19 cellular contexts compared by ENCODE assay signal in the genomic region with DNA sequence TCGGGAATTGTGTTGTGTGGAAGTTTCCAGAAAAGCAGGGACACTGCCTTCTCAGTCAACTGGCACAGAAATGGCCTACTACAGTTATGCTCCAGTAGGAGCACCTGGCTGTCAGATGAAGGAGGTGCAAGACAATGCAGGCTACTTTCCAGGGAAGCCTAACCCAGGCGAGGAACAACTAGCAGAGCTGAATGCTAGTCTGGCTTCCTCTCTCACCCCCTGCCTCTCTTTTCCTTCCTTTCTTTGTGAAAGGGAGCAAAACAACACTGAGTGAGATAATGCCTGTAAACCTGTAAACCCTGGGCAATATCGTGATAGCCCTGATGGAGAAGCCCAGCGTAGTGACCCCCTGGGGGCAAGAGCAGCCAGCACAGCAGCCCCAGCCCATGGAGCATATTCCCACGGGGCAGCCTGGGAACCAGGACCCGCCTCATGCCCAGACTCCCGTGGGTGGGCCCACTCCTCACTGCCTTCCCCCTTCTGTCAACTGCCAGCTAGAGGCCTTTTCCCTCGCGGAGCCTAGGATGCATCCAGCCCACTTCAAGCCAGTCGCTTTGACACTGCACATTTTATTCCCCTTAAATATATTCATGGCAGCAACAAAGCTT.
DNase-seq lines count a peak whose midpoint lies in the region; ATAC-seq and TF ChIP-seq lines count a peak whose summit lies in the region.
"Had no signal": no experiment of that assay in that cellular context is flagged by ENCODE, and none has a peak within 500 bp of the region (broad histone marks: within the 10 kb centered on the region; RNA-seq: fewer than 3 reads in every experiment).

No MANE protein-coding gene starts in this region.

- H3K18ac ChIP-seq in trophoblast cell (ENCODE audit: low read length): no peak overlapping the region

- no peaks in the 10 kb centered on the region for H4K20me1 ChIP-seq in BLaER1 treated with 17β-estradiol and CSF1 and Interleukin-3, amounts not matched to agents 10 nM and 100 nM

- H2AK5ac ChIP-seq in trophoblast cell (ENCODE audit: low read length): no peak overlapping the region

- no peak overlapping the region for H3K4me3 ChIP-seq in BLaER1 treated with 17β-estradiol and CSF1 and Interleukin-3, amounts not matched to agents 10 nM and 100 nM
- no peak overlapping the region for H3K4me3 ChIP-seq in iPS DF 6.9 (ENCODE audit: low read length)
- H3K4me3 ChIP-seq in neuron (ENCODE audit: low read length): no peak overlapping the region
- H3K4me3 ChIP-seq in trophoblast cell (ENCODE audit: low read depth, low read length): no peak overlapping the region
- H3K4me3 ChIP-seq in upper lobe of left lung: no peak overlapping the region
- H3K4me3 ChIP-seq: A549, GM12878, Peyer's patch had no signal

- H3K9ac ChIP-seq in BLaER1 treated with 17β-estradiol and CSF1 and Interleukin-3, amounts not matched to agents 10 nM and 100 nM: no peak overlapping the region
- H3K9ac ChIP-seq in trophoblast cell (ENCODE audit: low read length): no peak overlapping the region

- no peak for TF ChIP-seq CTCF in WTC11 (IDR thresholded peaks at IDR 0.05)
- no peak for TF ChIP-seq CTCF in upper lobe of left lung (IDR thresholded peaks at IDR 0.05)

- no peak overlapping the region for H3K23ac ChIP-seq in trophoblast cell (ENCODE audit: low read length)

- H3K14ac ChIP-seq in trophoblast cell (ENCODE audit: low read length): no peak overlapping the region

- peaks cover 37% of the 10 kb centered on the region for H3K4me1 Mint-ChIP-seq in WTC11

- H2BK12ac ChIP-seq in trophoblast cell (ENCODE audit: low read length): no peak overlapping the region

- no CpG with 5 or more reads among the region's 10 CpGs for WGBS in iPS DF 6.9 (ENCODE audit: insufficient coverage, insufficient read length)
- no CpG with 5 or more reads among the region's 10 CpGs for WGBS in trophoblast cell (ENCODE audit: extremely low coverage, insufficient coverage, insufficient read length)
- WGBS in upper lobe of left lung, 2 donors: 65 to 72% methylated on average over 9 to 10 of the region's 10 CpGs

- TF ChIP-seq EP300 in upper lobe of left lung (IDR thresholded peaks at IDR 0.05): no peak

- no peaks in the 10 kb centered on the region for H3K79me1 ChIP-seq in trophoblast cell (ENCODE audit: low read length)

- TF ChIP-seq POLR2A in upper lobe of left lung (IDR thresholded peaks at IDR 0.05): no peak

- no peaks in the 10 kb centered on the region; the same call in 1 of the 2 replicates for H3K27me3 Mint-ChIP-seq in WTC11 (ENCODE audit: low read depth)

- H3K36me3 Mint-ChIP-seq in WTC11: peaks cover 2% of the 10 kb centered on the region; the same call in 1 of the 2 replicates
- H3K36me3 Mint-ChIP-seq: CD4-positive, CD25-positive, alpha-beta regulatory T cell had no signal

- no peak overlapping the region for H3K4ac ChIP-seq in trophoblast cell (ENCODE audit: low read depth, low read length)

- no peak for DNase-seq in WTC11 (ENCODE audit: low spot score)
- DNase-seq in iPS DF 6.9 (ENCODE audit: low read depth, low spot score): peak; percentile 13
- DNase-seq in trophoblast cell: no peak
- DNase-seq in amygdala (lab: John Stamatoyannopoulos, UW): no peak
- DNase-seq in upper lobe of left lung: no peak
- DNase-seq: Calu3, HCEC 1CT, Kasumi-1, NCI-H1105 treated with DMSO at 0.1 percent for 48 hours, NCI-H1930, NCI-H510A treated with DMSO at 0.1 percent for 48 hours, Peyer's patch, Right ventricle myocardium superior had no signal

- H2BK5ac ChIP-seq in trophoblast cell (ENCODE audit: low read depth, low read length, poor library complexity): no peak overlapping the region

- no peak overlapping the region for H4K12ac ChIP-seq in trophoblast cell (ENCODE audit: low read depth, low read length)

- CTCF ChIA-PET in WTC11 (lab: Charles Lee): interaction anchor here (1.0 to 2.9 kb wide), 4 partner anchors 9 to 33 kb away, joined by 3 to 13 read pairs (median 6); no protein-coding TSS in a partner anchor

- H2BK120ac ChIP-seq in trophoblast cell (ENCODE audit: insufficient read depth, low read length, poor library complexity): no peak overlapping the region

- H3K79me2 ChIP-seq in trophoblast cell (ENCODE audit: control insufficient read depth, insufficient read depth, low read length, poor library complexity): no peaks in the 10 kb centered on the region

- peak; percentile 83 for ATAC-seq in WTC11
- no peak for ATAC-seq in HG03095 (IDR thresholded peaks at IDR 0.05; ENCODE audit: unreplicated experiment)
- ATAC-seq in upper lobe of left lung (ENCODE audit: low FRiP score in 2 of 2): no peak
- ATAC-seq: A549, GM12878 had no signal

- H3K9me3 ChIP-seq in BLaER1 treated with 17β-estradiol and CSF1 and Interleukin-3, amounts not matched to agents 10 nM and 100 nM (replicated peaks in 1 of 11): peaks cover 1 to 5% (median 3%) of the 10 kb centered on the region in 11 experiments; a peak in 18 of 22 replicates
- H3K9me3 ChIP-seq in iPS DF 6.9 (ENCODE audit: control insufficient read depth, insufficient read depth, low read length) (no peaks in the 10 kb centered on the region), neuron (ENCODE audit: low read length) (no peaks in the 10 kb centered on the region), trophoblast cell (ENCODE audit: insufficient read depth, low read depth, low read length) (peaks cover 6% of the 10 kb centered on the region), upper lobe of left lung (no peaks in the 10 kb centered on the region)
- H3K9me3 ChIP-seq: Peyer's patch had no signal

- H3K4me2 ChIP-seq in BLaER1 treated with 17β-estradiol and CSF1 and Interleukin-3, amounts not matched to agents 10 nM and 100 nM: peak overlapping the region in 6 of 11 experiments; percentile 7 to 73 (median 26); a peak in 7 of 22 replicates
- H3K4me2 ChIP-seq in trophoblast cell (ENCODE audit: low read length): no peak overlapping the region
- H3K4me2 ChIP-seq: A549 had no signal

- POLR2A ChIA-PET in WTC11 (lab: Charles Lee): no interaction called here

- peaks cover 14 to 50% (median 40%) of the 10 kb centered on the region in 10 experiments for H3K4me1 ChIP-seq in BLaER1 treated with 17β-estradiol and CSF1 and Interleukin-3, amounts not matched to agents 10 nM and 100 nM
- peaks cover 4% of the 10 kb centered on the region; the same call in 1 of the 2 replicates for H3K4me1 ChIP-seq in iPS DF 6.9 (ENCODE audit: control insufficient read depth, insufficient read depth, low read length)
- peaks cover 37% of the 10 kb centered on the region for H3K4me1 ChIP-seq in neuron (ENCODE audit: insufficient read depth, low read length)
- no peaks in the 10 kb centered on the region for H3K4me1 ChIP-seq in trophoblast cell (ENCODE audit: control insufficient read depth in 1 of 2, insufficient read depth in 2 of 2, low read length in 2 of 2)
- peaks cover 0 to 5% (median 0%) of the 10 kb centered on the region in 4 donors for H3K4me1 ChIP-seq in upper lobe of left lung
- H3K4me1 ChIP-seq: A549, Peyer's patch had no signal

- peaks cover 0 to 14% (median 0%) of the 10 kb centered on the region in 11 experiments; a peak in 1 of 22 replicates for H3K27me3 ChIP-seq in BLaER1 treated with 17β-estradiol and CSF1 and Interleukin-3, amounts not matched to agents 10 nM and 100 nM
- H3K27me3 ChIP-seq in iPS DF 6.9 (ENCODE audit: control insufficient read depth, insufficient read depth, low read length) (no peaks in the 10 kb centered on the region), neuron (ENCODE audit: insufficient read depth, low read length) (no peaks in the 10 kb centered on the region), trophoblast cell (ENCODE audit: insufficient read depth, low read length) (no peaks in the 10 kb centered on the region), upper lobe of left lung (no peaks in the 10 kb centered on the region)
- H3K27me3 ChIP-seq: Peyer's patch had no signal

- H4K8ac ChIP-seq in trophoblast cell (ENCODE audit: low read depth, low read length): no peak overlapping the region

- peak overlapping the region; percentile 68 for H2AFZ ChIP-seq in neuron (ENCODE audit: low read depth, low read length)
- no peak overlapping the region for H2AFZ ChIP-seq in trophoblast cell (ENCODE audit: insufficient read depth, low read length, poor library complexity)

- no peak overlapping the region for H3K27ac ChIP-seq in BLaER1 treated with 17β-estradiol and CSF1 and Interleukin-3, amounts not matched to agents 10 nM and 100 nM
- H3K27ac ChIP-seq in iPS DF 6.9 (ENCODE audit: low read length) (no peak overlapping the region), trophoblast cell (ENCODE audit: low read depth, low read length) (no peak overlapping the region), upper lobe of left lung (no peak overlapping the region)
- H3K27ac ChIP-seq: A549, Peyer's patch had no signal

- peak overlapping the region; percentile 64 for H3K27ac Mint-ChIP-seq in WTC11

- no peak overlapping the region for H4K91ac ChIP-seq in trophoblast cell (ENCODE audit: low read depth, low read length)

- H3K36me3 ChIP-seq in BLaER1 treated with 17β-estradiol and CSF1 and Interleukin-3, amounts not matched to agents 10 nM and 100 nM: no peaks in the 10 kb centered on the region
- H3K36me3 ChIP-seq in iPS DF 6.9 (ENCODE audit: control insufficient read depth, insufficient read depth, low read length) (no peaks in the 10 kb centered on the region), neuron (ENCODE audit: insufficient read depth, low read length) (no peaks in the 10 kb centered on the region), trophoblast cell (ENCODE audit: control insufficient read depth in 1 of 2, insufficient read depth in 2 of 2, low read length in 2 of 2) (no peaks in the 10 kb centered on the region), upper lobe of left lung (no peaks in the 10 kb centered on the region)
- H3K36me3 ChIP-seq: Peyer's patch had no signal

- H3K4me3 Mint-ChIP-seq in WTC11: no peak overlapping the region

- H3K9me3 Mint-ChIP-seq in WTC11: peaks cover 6% of the 10 kb centered on the region

TF ChIP-seq in WTC11, 78 proteins besides CTCF, POLR2A, EP300 and RAD21 (continues in another document):
- TF ChIP-seq, protein P1, sequence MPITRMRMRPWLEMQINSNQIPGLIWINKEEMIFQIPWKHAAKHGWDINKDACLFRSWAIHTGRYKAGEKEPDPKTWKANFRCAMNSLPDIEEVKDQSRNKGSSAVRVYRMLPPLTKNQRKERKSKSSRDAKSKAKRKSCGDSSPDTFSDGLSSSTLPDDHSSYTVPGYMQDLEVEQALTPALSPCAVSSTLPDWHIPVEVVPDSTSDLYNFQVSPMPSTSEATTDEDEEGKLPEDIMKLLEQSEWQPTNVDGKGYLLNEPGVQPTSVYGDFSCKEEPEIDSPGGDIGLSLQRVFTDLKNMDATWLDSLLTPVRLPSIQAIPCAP (CRISPR knock-in tag; IDR thresholded peaks at IDR 0.05): no peak
- no peak for TF ChIP-seq ETV6 (CRISPR knock-in tag; IDR thresholded peaks at IDR 0.05)
